ENCODE assay signal across 8 cellular contexts in the genomic region with DNA sequence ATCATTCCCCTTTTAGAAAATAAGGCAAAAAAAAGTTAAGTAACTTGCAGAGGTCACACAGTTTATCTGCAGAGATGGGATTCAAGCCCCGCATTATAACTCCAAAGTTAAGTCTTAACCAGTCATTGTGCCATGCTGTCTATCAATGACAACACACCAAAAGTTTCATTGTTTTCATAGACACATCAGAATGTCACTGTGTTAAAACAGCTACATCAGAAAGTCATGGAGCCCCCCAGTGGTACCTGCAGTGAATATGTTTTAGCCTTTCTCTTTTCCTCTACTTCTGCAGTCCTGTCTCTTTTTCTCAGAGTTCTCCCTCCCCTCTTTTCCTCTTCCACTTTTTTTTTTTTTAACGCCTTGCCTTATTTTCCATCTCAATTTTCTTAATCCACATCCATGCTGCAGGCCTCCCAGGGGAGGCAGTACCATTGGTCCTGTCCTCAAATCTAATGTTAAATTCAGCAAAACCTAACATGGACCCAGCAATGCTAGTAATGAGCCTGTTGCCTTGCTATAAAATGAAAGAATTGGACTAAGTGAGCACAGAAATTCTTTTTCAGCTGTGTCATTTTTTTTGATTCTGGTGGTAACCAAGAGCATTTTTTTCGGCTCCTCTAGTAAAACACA. TPM values are rescaled to one million over a fixed set of nuclear protein-coding genes. Genes with fewer than 3 reads are reported as not detected.
A peak's percentile ranks its signal among the peaks of the same experiment; 100 is the strongest.
DNase-seq lines count a peak whose midpoint lies in the region; ATAC-seq and TF ChIP-seq lines count a peak whose summit lies in the region.

No MANE protein-coding gene starts in this region.

- POLR2A ChIA-PET in activated CD8-positive, alpha-beta T cell treated with anti-CD3 and anti-CD28 coated beads for 36 hours (lab: Charles Lee) = interaction anchor here (1.0 kb wide), 1 partner anchor 64 kb away, joined by 3 read pairs; no protein-coding TSS in a partner anchor

- intact Hi-C loops in activated CD8-positive, alpha-beta T cell treated with anti-CD3 and anti-CD28 coated beads for 36 hours (cut with micrococcal nuclease) = loop anchor here (2.0 kb wide), 1 partner anchor 279 kb away; no protein-coding TSS in a partner anchor

- peak; percentile 58 for TF ChIP-seq CTCF in activated CD8-positive, alpha-beta T cell treated with anti-CD3 and anti-CD28 coated beads for 36 hours (IDR thresholded peaks at IDR 0.05)

- peak; percentile 56 for ATAC-seq in GM21576 (IDR thresholded peaks at IDR 0.05; ENCODE audit: unreplicated experiment)
- peak; percentile 32 for ATAC-seq in activated CD8-positive, alpha-beta T cell treated with anti-CD3 and anti-CD28 coated beads for 36 hours
- no peak for ATAC-seq in HG02759 (IDR thresholded peaks at IDR 0.05; ENCODE audit: unreplicated experiment)

- H3K4me1 Mint-ChIP-seq in activated CD8-positive, alpha-beta T cell treated with anti-CD3 and anti-CD28 coated beads for 36 hours (ENCODE audit: low read depth) = peaks cover 40% of the 10 kb centered on the region

- peak; percentile 50 for DNase-seq in D341Med (ENCODE audit: low spot score)
- DNase-seq in NCI-H1930 (lab: John Stamatoyannopoulos, UW) = peak; percentile 33 to 34
- peak; percentile 66 for DNase-seq in activated CD8-positive, alpha-beta T cell treated with anti-CD3 and anti-CD28 coated beads for 36 hours
- DNase-seq in kidney glomerular epithelial cell (lab: John Stamatoyannopoulos, UW) = peak; percentile 13
- no peak for DNase-seq in ureter (ENCODE audit: low spot score)
- no peak for DNase-seq in activated effector memory CD4-positive, alpha-beta T cell treated with Interleukin-2 at 50 U/mL for 16 hours

- CTCF ChIA-PET in activated CD8-positive, alpha-beta T cell treated with anti-CD3 and anti-CD28 coated beads for 36 hours (lab: Charles Lee) = interaction anchor here (0.6 to 3.6 kb wide), 8 partner anchors 8 to 314 kb away, joined by 3 to 14 read pairs (median 3); no protein-coding TSS in a partner anchor

- peaks cover 18% of the 10 kb centered on the region for H3K27me3 Mint-ChIP-seq in activated CD8-positive, alpha-beta T cell treated with anti-CD3 and anti-CD28 coated beads for 36 hours

- no peak overlapping the region for H3K27ac Mint-ChIP-seq in activated CD8-positive, alpha-beta T cell treated with anti-CD3 and anti-CD28 coated beads for 36 hours

- no peak overlapping the region for H3K4me3 Mint-ChIP-seq in activated CD8-positive, alpha-beta T cell treated with anti-CD3 and anti-CD28 coated beads for 36 hours

- H3K9me3 Mint-ChIP-seq in activated CD8-positive, alpha-beta T cell treated with anti-CD3 and anti-CD28 coated beads for 36 hours = no peaks in the 10 kb centered on the region

- no peaks in the 10 kb centered on the region for H3K36me3 Mint-ChIP-seq in activated CD8-positive, alpha-beta T cell treated with anti-CD3 and anti-CD28 coated beads for 36 hours (ENCODE audit: low read depth)

RNA-seq across cellular contexts. Expression of a gene that starts 3.8 kb away (rescaled TPM):
- 1 to 10 TPM; 3.2 to 3.8 TPM for total RNA-seq in activated CD8-positive, alpha-beta T cell treated with anti-CD3 and anti-CD28 coated beads for 36 hours
- 3.6 TPM for total RNA-seq in ureter

Comparison
In these comparisons a context has a peak if more than half of its experiments do, and no peak if none do; other contexts are left out.
1. DNase-seq: peak in D341Med (single experiment), NCI-H1930 (2 of 2), activated CD8-positive, alpha-beta T cell treated with anti-CD3 and anti-CD28 coated beads for 36 hours (single experiment) and kidney glomerular epithelial cell (single experiment); none in ureter (single experiment) and activated effector memory CD4-positive, alpha-beta T cell treated with Interleukin-2 at 50 U/mL for 16 hours (single experiment).